Comparison of ENCODE assay signal across 1 cellular context in genomic region chr2:137964066-137964858, GRCh38.
TF ChIP-seq lines count a peak whose summit lies in the region.

Gene HNMT, plus strand, starts transcription at chr2:137964473. Its CDS starts 19 bp downstream, at chr2:137964492.

TF ChIP-seq in K562, 482 proteins besides CTCF, POLR2A, EP300 and RAD21 (continued from another document and continues in another):
- TF ChIP-seq ZNF592 (IDR thresholded peaks at IDR 0.05) (no peak), TSC22D4 (tag; IDR thresholded peaks at IDR 0.05) (no peak), POLR2AphosphoS5 (IDR thresholded peaks at IDR 0.05; ENCODE audit: control insufficient read depth, insufficient read depth, low read depth, low read length) (peak; percentile 67; the same call in 1 of the 2 replicates), NFIX (CRISPR knock-in tag; IDR thresholded peaks at IDR 0.05; ENCODE audit: low read depth) (no peak), IFI16 (CRISPR knock-in tag; IDR thresholded peaks at IDR 0.05) (no peak), ZNF212 (CRISPR knock-in tag; IDR thresholded peaks at IDR 0.05) (no peak), NFIC (IDR thresholded peaks at IDR 0.05) (peak; percentile 56; the same call in 1 of the 2 replicates), STAG1 (CRISPR knock-in tag; IDR thresholded peaks at IDR 0.05; ENCODE audit: borderline replicate concordance) (no peak), ZNF165 (CRISPR knock-in tag; IDR thresholded peaks at IDR 0.05; ENCODE audit: borderline replicate concordance) (no peak), ZNF133 (CRISPR knock-in tag; IDR thresholded peaks at IDR 0.05) (no peak), TFAP4 (CRISPR knock-in tag; IDR thresholded peaks at IDR 0.05; ENCODE audit: borderline replicate concordance) (no peak), ZNF175 (CRISPR knock-in tag; IDR thresholded peaks at IDR 0.05; ENCODE audit: low read depth) (no peak; the same call in 1 of the 2 replicates), SMARCB1 (IDR thresholded peaks at IDR 0.05; ENCODE audit: insufficient read length, low read depth) (no peak), CBX3 (IDR thresholded peaks at IDR 0.05; ENCODE audit: borderline replicate concordance in 1 of 2, low read length in 2 of 2) (no peak), PKNOX1 (IDR thresholded peaks at IDR 0.05) (no peak; the same call in 1 of the 2 replicates), KLF6 (CRISPR knock-in tag; IDR thresholded peaks at IDR 0.05; ENCODE audit: borderline replicate concordance) (no peak), ADNP (tag; IDR thresholded peaks at IDR 0.05) (no peak), FUS (optimal IDR thresholded peaks at IDR 0.05; ENCODE audit: low read depth, low read length) (no peak), ZNF274 (IDR thresholded peaks at IDR 0.05; ENCODE audit: borderline replicate concordance, low read depth, low read length) (no peak), POLR2H (tag; IDR thresholded peaks at IDR 0.05; ENCODE audit: low read depth) (0 out of 2 replicates have a peak, but pooled peaks have one; percentile 43), LARP7 (IDR thresholded peaks at IDR 0.05) (no peak), MAZ (CRISPR knock-in tag; conservative IDR thresholded peaks at IDR 0.05 in 1 of 2, IDR thresholded peaks at IDR 0.05 in 1 of 2) (peak in 1 of 2 experiments; percentile 19; a peak in 1 of 4 replicates), SREBF2 (CRISPR knock-in tag; IDR thresholded peaks at IDR 0.05) (no peak), TAL1 (IDR thresholded peaks at IDR 0.05) (peak; percentile 82), HDAC6 (IDR thresholded peaks at IDR 0.05; ENCODE audit: low read depth, low read length) (no peak), ZNF324 (CRISPR knock-in tag; IDR thresholded peaks at IDR 0.05) (no peak)
- TF ChIP-seq, protein P1, sequence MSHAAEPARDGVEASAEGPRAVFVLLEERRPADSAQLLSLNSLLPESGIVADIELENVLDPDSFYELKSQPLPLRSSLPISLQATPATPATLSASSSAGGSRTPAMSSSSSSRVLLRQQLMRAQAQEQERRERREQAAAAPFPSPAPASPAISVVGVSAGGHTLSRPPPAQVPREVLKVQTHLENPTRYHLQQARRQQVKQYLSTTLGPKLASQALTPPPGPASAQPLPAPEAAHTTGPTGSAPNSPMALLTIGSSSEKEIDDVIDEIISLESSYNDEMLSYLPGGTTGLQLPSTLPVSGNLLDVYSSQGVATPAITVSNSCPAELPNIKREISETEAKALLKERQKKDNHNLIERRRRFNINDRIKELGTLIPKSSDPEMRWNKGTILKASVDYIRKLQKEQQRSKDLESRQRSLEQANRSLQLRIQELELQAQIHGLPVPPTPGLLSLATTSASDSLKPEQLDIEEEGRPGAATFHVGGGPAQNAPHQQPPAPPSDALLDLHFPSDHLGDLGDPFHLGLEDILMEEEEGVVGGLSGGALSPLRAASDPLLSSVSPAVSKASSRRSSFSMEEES (CRISPR knock-in tag; IDR thresholded peaks at IDR 0.05) = no peak
- TF ChIP-seq, protein P2, sequence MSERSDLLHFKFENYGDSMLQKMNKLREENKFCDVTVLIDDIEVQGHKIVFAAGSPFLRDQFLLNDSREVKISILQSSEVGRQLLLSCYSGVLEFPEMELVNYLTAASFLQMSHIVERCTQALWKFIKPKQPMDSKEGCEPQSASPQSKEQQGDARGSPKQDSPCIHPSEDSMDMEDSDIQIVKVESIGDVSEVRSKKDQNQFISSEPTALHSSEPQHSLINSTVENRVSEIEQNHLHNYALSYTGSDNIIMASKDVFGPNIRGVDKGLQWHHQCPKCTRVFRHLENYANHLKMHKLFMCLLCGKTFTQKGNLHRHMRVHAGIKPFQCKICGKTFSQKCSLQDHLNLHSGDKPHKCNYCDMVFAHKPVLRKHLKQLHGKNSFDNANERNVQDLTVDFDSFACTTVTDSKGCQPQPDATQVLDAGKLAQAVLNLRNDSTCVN (CRISPR knock-in tag; IDR thresholded peaks at IDR 0.05) = no peak
- TF ChIP-seq, protein P3, sequence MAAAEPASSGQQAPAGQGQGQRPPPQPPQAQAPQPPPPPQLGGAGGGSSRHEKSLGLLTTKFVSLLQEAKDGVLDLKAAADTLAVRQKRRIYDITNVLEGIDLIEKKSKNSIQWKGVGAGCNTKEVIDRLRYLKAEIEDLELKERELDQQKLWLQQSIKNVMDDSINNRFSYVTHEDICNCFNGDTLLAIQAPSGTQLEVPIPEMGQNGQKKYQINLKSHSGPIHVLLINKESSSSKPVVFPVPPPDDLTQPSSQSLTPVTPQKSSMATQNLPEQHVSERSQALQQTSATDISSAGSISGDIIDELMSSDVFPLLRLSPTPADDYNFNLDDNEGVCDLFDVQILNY (CRISPR knock-in tag; IDR thresholded peaks at IDR 0.05) = no peak
- TF ChIP-seq, protein P4, sequence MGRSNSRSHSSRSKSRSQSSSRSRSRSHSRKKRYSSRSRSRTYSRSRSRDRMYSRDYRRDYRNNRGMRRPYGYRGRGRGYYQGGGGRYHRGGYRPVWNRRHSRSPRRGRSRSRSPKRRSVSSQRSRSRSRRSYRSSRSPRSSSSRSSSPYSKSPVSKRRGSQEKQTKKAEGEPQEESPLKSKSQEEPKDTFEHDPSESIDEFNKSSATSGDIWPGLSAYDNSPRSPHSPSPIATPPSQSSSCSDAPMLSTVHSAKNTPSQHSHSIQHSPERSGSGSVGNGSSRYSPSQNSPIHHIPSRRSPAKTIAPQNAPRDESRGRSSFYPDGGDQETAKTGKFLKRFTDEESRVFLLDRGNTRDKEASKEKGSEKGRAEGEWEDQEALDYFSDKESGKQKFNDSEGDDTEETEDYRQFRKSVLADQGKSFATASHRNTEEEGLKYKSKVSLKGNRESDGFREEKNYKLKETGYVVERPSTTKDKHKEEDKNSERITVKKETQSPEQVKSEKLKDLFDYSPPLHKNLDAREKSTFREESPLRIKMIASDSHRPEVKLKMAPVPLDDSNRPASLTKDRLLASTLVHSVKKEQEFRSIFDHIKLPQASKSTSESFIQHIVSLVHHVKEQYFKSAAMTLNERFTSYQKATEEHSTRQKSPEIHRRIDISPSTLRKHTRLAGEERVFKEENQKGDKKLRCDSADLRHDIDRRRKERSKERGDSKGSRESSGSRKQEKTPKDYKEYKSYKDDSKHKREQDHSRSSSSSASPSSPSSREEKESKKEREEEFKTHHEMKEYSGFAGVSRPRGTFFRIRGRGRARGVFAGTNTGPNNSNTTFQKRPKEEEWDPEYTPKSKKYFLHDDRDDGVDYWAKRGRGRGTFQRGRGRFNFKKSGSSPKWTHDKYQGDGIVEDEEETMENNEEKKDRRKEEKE (IDR thresholded peaks at IDR 0.05; ENCODE audit: borderline replicate concordance in 1 of 2, control insufficient read depth in 1 of 2, low read depth in 2 of 2, low read length in 1 of 2) = no peak
- TF ChIP-seq, protein P5, sequence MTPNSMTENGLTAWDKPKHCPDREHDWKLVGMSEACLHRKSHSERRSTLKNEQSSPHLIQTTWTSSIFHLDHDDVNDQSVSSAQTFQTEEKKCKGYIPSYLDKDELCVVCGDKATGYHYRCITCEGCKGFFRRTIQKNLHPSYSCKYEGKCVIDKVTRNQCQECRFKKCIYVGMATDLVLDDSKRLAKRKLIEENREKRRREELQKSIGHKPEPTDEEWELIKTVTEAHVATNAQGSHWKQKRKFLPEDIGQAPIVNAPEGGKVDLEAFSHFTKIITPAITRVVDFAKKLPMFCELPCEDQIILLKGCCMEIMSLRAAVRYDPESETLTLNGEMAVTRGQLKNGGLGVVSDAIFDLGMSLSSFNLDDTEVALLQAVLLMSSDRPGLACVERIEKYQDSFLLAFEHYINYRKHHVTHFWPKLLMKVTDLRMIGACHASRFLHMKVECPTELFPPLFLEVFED (CRISPR knock-in tag; conservative IDR thresholded peaks at IDR 0.05) = no peak
- TF ChIP-seq, protein P6, sequence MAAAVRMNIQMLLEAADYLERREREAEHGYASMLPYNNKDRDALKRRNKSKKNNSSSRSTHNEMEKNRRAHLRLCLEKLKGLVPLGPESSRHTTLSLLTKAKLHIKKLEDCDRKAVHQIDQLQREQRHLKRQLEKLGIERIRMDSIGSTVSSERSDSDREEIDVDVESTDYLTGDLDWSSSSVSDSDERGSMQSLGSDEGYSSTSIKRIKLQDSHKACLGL (CRISPR knock-in tag; IDR thresholded peaks at IDR 0.05; ENCODE audit: borderline replicate concordance, poor library complexity, severe bottlenecking) = no peak
- TF ChIP-seq, protein P7, sequence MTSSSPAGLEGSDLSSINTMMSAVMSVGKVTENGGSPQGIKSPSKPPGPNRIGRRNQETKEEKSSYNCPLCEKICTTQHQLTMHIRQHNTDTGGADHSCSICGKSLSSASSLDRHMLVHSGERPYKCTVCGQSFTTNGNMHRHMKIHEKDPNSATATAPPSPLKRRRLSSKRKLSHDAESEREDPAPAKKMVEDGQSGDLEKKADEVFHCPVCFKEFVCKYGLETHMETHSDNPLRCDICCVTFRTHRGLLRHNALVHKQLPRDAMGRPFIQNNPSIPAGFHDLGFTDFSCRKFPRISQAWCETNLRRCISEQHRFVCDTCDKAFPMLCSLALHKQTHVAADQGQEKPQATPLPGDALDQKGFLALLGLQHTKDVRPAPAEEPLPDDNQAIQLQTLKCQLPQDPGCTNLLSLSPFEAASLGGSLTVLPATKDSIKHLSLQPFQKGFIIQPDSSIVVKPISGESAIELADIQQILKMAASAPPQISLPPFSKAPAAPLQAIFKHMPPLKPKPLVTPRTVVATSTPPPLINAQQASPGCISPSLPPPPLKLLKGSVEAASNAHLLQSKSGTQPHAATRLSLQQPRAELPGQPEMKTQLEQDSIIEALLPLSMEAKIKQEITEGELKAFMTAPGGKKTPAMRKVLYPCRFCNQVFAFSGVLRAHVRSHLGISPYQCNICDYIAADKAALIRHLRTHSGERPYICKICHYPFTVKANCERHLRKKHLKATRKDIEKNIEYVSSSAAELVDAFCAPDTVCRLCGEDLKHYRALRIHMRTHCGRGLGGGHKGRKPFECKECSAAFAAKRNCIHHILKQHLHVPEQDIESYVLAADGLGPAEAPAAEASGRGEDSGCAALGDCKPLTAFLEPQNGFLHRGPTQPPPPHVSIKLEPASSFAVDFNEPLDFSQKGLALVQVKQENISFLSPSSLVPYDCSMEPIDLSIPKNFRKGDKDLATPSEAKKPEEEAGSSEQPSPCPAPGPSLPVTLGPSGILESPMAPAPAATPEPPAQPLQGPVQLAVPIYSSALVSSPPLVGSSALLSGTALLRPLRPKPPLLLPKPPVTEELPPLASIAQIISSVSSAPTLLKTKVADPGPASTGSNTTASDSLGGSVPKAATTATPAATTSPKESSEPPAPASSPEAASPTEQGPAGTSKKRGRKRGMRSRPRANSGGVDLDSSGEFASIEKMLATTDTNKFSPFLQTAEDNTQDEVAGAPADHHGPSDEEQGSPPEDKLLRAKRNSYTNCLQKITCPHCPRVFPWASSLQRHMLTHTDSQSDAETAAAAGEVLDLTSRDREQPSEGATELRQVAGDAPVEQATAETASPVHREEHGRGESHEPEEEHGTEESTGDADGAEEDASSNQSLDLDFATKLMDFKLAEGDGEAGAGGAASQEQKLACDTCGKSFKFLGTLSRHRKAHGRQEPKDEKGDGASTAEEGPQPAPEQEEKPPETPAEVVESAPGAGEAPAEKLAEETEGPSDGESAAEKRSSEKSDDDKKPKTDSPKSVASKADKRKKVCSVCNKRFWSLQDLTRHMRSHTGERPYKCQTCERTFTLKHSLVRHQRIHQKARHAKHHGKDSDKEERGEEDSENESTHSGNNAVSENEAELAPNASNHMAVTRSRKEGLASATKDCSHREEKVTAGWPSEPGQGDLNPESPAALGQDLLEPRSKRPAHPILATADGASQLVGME (CRISPR knock-in tag; IDR thresholded peaks at IDR 0.05) = no peak
- TF ChIP-seq, protein P8, sequence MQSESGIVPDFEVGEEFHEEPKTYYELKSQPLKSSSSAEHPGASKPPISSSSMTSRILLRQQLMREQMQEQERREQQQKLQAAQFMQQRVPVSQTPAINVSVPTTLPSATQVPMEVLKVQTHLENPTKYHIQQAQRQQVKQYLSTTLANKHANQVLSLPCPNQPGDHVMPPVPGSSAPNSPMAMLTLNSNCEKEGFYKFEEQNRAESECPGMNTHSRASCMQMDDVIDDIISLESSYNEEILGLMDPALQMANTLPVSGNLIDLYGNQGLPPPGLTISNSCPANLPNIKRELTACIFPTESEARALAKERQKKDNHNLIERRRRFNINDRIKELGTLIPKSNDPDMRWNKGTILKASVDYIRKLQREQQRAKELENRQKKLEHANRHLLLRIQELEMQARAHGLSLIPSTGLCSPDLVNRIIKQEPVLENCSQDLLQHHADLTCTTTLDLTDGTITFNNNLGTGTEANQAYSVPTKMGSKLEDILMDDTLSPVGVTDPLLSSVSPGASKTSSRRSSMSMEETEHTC (IDR thresholded peaks at IDR 0.05) = no peak
